In genomic region chr12:121786441-121786825, GRCh38 we compare ENCODE assay signal across 9 cellular contexts. TPM values are rescaled to one million over a fixed set of nuclear protein-coding genes. Genes with fewer than 3 reads are reported as not detected.
DNase-seq lines count a peak whose midpoint lies in the region; ATAC-seq lines count a peak whose summit lies in the region.
"Had no signal": no experiment of that assay in that cellular context is flagged by ENCODE, and none has a peak within 500 bp of the region (broad histone marks: within the 10 kb centered on the region; RNA-seq: fewer than 3 reads in every experiment).

No MANE protein-coding gene starts in this region.

- no CpG with 5 or more reads among the region's 6 CpGs for WGBS in trophoblast cell (ENCODE audit: extremely low coverage, insufficient coverage, insufficient read length)

- no peak overlapping the region for H3K18ac ChIP-seq in trophoblast cell (ENCODE audit: low read length)

- H2BK5ac ChIP-seq in trophoblast cell (ENCODE audit: low read depth, low read length, poor library complexity) = no peak overlapping the region

- H4K91ac ChIP-seq in trophoblast cell (ENCODE audit: low read depth, low read length) = no peak overlapping the region

- no peaks in the 10 kb centered on the region for H3K36me3 ChIP-seq in trophoblast cell (ENCODE audit: control insufficient read depth in 1 of 2, insufficient read depth in 2 of 2, low read length in 2 of 2)

- no peak overlapping the region for H2BK12ac ChIP-seq in trophoblast cell (ENCODE audit: low read length)

- H3K4me3 ChIP-seq in trophoblast cell (ENCODE audit: low read depth, low read length) = no peak overlapping the region

- H3K9ac ChIP-seq in trophoblast cell (ENCODE audit: low read length) = no peak overlapping the region
- H3K9ac ChIP-seq: KMS-11 had no signal

- no peak overlapping the region for H3K4me2 ChIP-seq in trophoblast cell (ENCODE audit: low read length)
- H3K4me2 ChIP-seq: KMS-11 had no signal

- peaks cover 4 to 8% of the 10 kb centered on the region in 2 experiments for H3K4me1 ChIP-seq in trophoblast cell (ENCODE audit: control insufficient read depth in 1 of 2, insufficient read depth in 2 of 2, low read length in 2 of 2)

- no peak for ATAC-seq in GM19397 (IDR thresholded peaks at IDR 0.05; ENCODE audit: unreplicated experiment)
- ATAC-seq in GM18861 (IDR thresholded peaks at IDR 0.05; ENCODE audit: unreplicated experiment) = no peak

- H4K8ac ChIP-seq in trophoblast cell (ENCODE audit: low read depth, low read length) = no peak overlapping the region

- DNase-seq in H4 (ENCODE audit: low spot score) (peak; percentile 86), SW480 (ENCODE audit: low spot score) (peak; percentile 79), trophoblast cell (peak; percentile 97 to 98), hippocampal formation (lab: John Stamatoyannopoulos, UW) (no peak), SHP77 (lab: John Stamatoyannopoulos, UW) (no peak)
- DNase-seq in effector CD4-positive, alpha-beta T cell = peak; percentile 44

- H3K23ac ChIP-seq in trophoblast cell (ENCODE audit: low read length) = no peak overlapping the region

- no peaks in the 10 kb centered on the region for H3K79me2 ChIP-seq in trophoblast cell (ENCODE audit: control insufficient read depth, insufficient read depth, low read length, poor library complexity)

- no peak overlapping the region for H2AFZ ChIP-seq in trophoblast cell (ENCODE audit: insufficient read depth, low read length, poor library complexity)

- H3K27me3 ChIP-seq in trophoblast cell (ENCODE audit: insufficient read depth, low read length) = no peaks in the 10 kb centered on the region

- H2AK5ac ChIP-seq in trophoblast cell (ENCODE audit: low read length) = no peak overlapping the region

- no peak overlapping the region for H2BK120ac ChIP-seq in trophoblast cell (ENCODE audit: insufficient read depth, low read length, poor library complexity)

- peaks cover 3% of the 10 kb centered on the region for H3K9me3 ChIP-seq in trophoblast cell (ENCODE audit: insufficient read depth, low read depth, low read length)

- H3K4ac ChIP-seq in trophoblast cell (ENCODE audit: low read depth, low read length) = no peak overlapping the region

- no peak overlapping the region for H4K12ac ChIP-seq in trophoblast cell (ENCODE audit: low read depth, low read length)

- H3K27ac ChIP-seq in trophoblast cell (ENCODE audit: low read depth, low read length) = no peak overlapping the region
- H3K27ac ChIP-seq: KMS-11 had no signal

- H3K79me1 ChIP-seq in trophoblast cell (ENCODE audit: low read length) = no peaks in the 10 kb centered on the region

- H3K14ac ChIP-seq in trophoblast cell (ENCODE audit: low read length) = no peak overlapping the region

RNA-seq across cellular contexts. Expression of gene RHOF, which starts 7.1 kb away (rescaled TPM):
- total RNA-seq in H4 (2014; rRNA removed; shearing (Covaris generic)) = 0.99 and 3.3 TPM in 2 replicates
- polyA plus RNA-seq in trophoblast cell (2013) = 10.9 and 11.1 TPM in 2 replicates

RNA-seq across cellular contexts. Expression of gene SETD1B, which starts 17.4 kb away (rescaled TPM):
- total RNA-seq in H4 (2014; rRNA removed; shearing (Covaris generic)) = 1.2 and 2.1 TPM in 2 replicates
- 19.3 and 19.5 TPM in 2 replicates for polyA plus RNA-seq in trophoblast cell (2013)

Comparison
In these comparisons a context has a peak if more than half of its experiments do, and no peak if none do; other contexts are left out.
1. DNase-seq: peak in H4 (single experiment), SW480 (single experiment), effector CD4-positive, alpha-beta T cell (single experiment) and trophoblast cell (2 of 2); none in hippocampal formation (0 of 2) and SHP77 (0 of 2).